ENCODE assay signal across 8 cellular contexts in genomic region chr1:88935522-88936222, GRCh38. TPM values are rescaled to one million over a fixed set of nuclear protein-coding genes. Genes with fewer than 3 reads are reported as not detected.
DNase-seq lines count a peak whose midpoint lies in the region; ATAC-seq, FAIRE-seq and TF ChIP-seq lines count a peak whose summit lies in the region.

No MANE protein-coding gene starts in this region.

- H4K20me1 ChIP-seq in GM23338 (replicated peaks; ENCODE audit: insufficient read depth), result no peaks in the 10 kb centered on the region

- H3K27ac ChIP-seq in GM23338 (ENCODE audit: low read depth), result no peak overlapping the region

- peaks cover 6% of the 10 kb centered on the region for H3K27me3 Mint-ChIP-seq in GM23338 (ENCODE audit: insufficient read depth, low read depth, poor library complexity)

- no peaks in the 10 kb centered on the region for H3F3A ChIP-seq in GM23338 (replicated peaks; ENCODE audit: low read depth)

- no peaks in the 10 kb centered on the region for H3K79me2 ChIP-seq in GM23338 (replicated peaks; ENCODE audit: insufficient read depth)

- H3K9me3 Mint-ChIP-seq in GM23338, result no peaks in the 10 kb centered on the region

- H3K27ac Mint-ChIP-seq in GM23338, result peak overlapping the region; percentile 54; the same call in 1 of the 2 replicates

- H3K36me3 Mint-ChIP-seq in GM23338 (ENCODE audit: low read depth), result peaks cover 55% of the 10 kb centered on the region

- H3K4me1 Mint-ChIP-seq in GM23338, result no peaks in the 10 kb centered on the region

- H3K27me3 ChIP-seq in GM23338 (ENCODE audit: insufficient read depth), result no peaks in the 10 kb centered on the region
- no peaks in the 10 kb centered on the region for H3K27me3 ChIP-seq in bronchial epithelial cell (ENCODE audit: control insufficient read depth, insufficient read depth, low read length)

- in situ Hi-C loops in Caki2 (cut with HindIII; ENCODE audit: low pct_unique_long_range_greater_than_20kb, low sequenced_read_pairs), result no loop called here

- no peak overlapping the region for H3K4me2 ChIP-seq in GM23338

- H3K36me3 ChIP-seq in GM23338 (ENCODE audit: insufficient read depth), result peaks cover 22% of the 10 kb centered on the region; the same call in 1 of the 2 replicates
- peaks cover 7% of the 10 kb centered on the region for H3K36me3 ChIP-seq in bronchial epithelial cell (ENCODE audit: control insufficient read depth, insufficient read depth, low read length)

- H3K4me3 Mint-ChIP-seq in GM23338, result no peak overlapping the region

- no peak for ATAC-seq in GM23338
- no peak for ATAC-seq in HG03139 (IDR thresholded peaks at IDR 0.05; ENCODE audit: unreplicated experiment)
- ATAC-seq in GM19035 (IDR thresholded peaks at IDR 0.05; ENCODE audit: unreplicated experiment), result no peak

- no peak overlapping the region for H2AFZ ChIP-seq in GM23338

- H3K4me3 ChIP-seq in GM23338 (no peak overlapping the region), bronchial epithelial cell (ENCODE audit: low read depth, low read length) (no peak overlapping the region)

- H3K9me2 ChIP-seq in GM23338 (ENCODE audit: insufficient read depth), result no peaks in the 10 kb centered on the region

- no peak for FAIRE-seq in bronchial epithelial cell (lab: Jason Lieb, UNC)

- DNase-seq in Caki2 (ENCODE audit: low read depth), result peak; percentile 8
- DNase-seq in GM23338 (ENCODE audit: low spot score), result peak; percentile 45
- DNase-seq in NCI-H526 (lab: John Stamatoyannopoulos, UW), result peak; percentile 32 to 45
- peak; percentile 39 for DNase-seq in bronchial epithelial cell (ENCODE audit: low read depth)
- DNase-seq in medulla oblongata (ENCODE audit: extremely low spot score), result peak; percentile 64
- no peak for DNase-seq in NK-92 treated with Interleukin-12 subunit alpha and Interleukin-12 subunit beta, amount 100 ng/mL, for 24 hours (lab: John Stamatoyannopoulos, UW)

- no peaks in the 10 kb centered on the region for H3K4me1 ChIP-seq in GM23338 (ENCODE audit: insufficient read depth)

- TF ChIP-seq CTCF in GM23338 (conservative IDR thresholded peaks at IDR 0.05; ENCODE audit: low read depth in 2 of 2) (peak; percentile 59 to 91), bronchial epithelial cell (IDR thresholded peaks at IDR 0.05; ENCODE audit: insufficient read depth, low read length, severe bottlenecking) (peak; percentile 44)

TF ChIP-seq in GM23338, 12 proteins besides CTCF, POLR2A, EP300 and RAD21 (continues in another document):
- TF ChIP-seq ZNF462 (CRISPR knock-in tag; IDR thresholded peaks at IDR 0.05) (no peak), POLR2AphosphoS5 (IDR thresholded peaks at IDR 0.05; ENCODE audit: low read depth) (no peak), CREB1 (CRISPR knock-in tag; IDR thresholded peaks at IDR 0.05; ENCODE audit: low read depth) (no peak), EZH2 (IDR thresholded peaks at IDR 0.05; ENCODE audit: low read depth, unreplicated experiment) (no peak), REST (IDR thresholded peaks at IDR 0.05; ENCODE audit: unreplicated experiment) (no peak), JUNB (IDR thresholded peaks at IDR 0.05; ENCODE audit: unreplicated experiment) (no peak), NANOG (IDR thresholded peaks at IDR 0.05; ENCODE audit: borderline replicate concordance) (no peak), EZH2phosphoT487 (IDR thresholded peaks at IDR 0.05; ENCODE audit: unreplicated experiment) (no peak)

RNA-seq across cellular contexts. Expression of gene GTF2B, which starts 44.3 kb away (rescaled TPM):
- total RNA-seq in Caki2 (2014; rRNA removed; shearing (Covaris generic); ENCODE audit: low replicate concordance), result 34.2 and 38.4 TPM in 2 replicates
- 19.9 and 22.7 TPM in 2 replicates for total RNA-seq in GM23338 (2014; rRNA removed; shearing (Covaris generic))
- polyA plus RNA-seq in GM23338 (2016; fragmentation: Nextera tagmentation; extraction: Ambion mirVana), result 15.7 and 19.8 TPM in 2 replicates
- 38.0 and 40.8 TPM in 2 replicates for total RNA-seq in bronchial epithelial cell

RNA-seq across cellular contexts. Expression of gene KYAT3, which starts 56.8 kb away (rescaled TPM):
- total RNA-seq in Caki2 (2014; rRNA removed; shearing (Covaris generic); ENCODE audit: low replicate concordance), result 7.2 and 16.0 TPM in 2 replicates
- total RNA-seq in GM23338 (2014; rRNA removed; shearing (Covaris generic)), result 49.3 and 49.9 TPM in 2 replicates
- polyA plus RNA-seq in GM23338 (2016; fragmentation: Nextera tagmentation; extraction: Ambion mirVana), result 30.2 and 38.0 TPM in 2 replicates
- total RNA-seq in bronchial epithelial cell, result 20.2 and 25.5 TPM in 2 replicates

RNA-seq across cellular contexts. Expression of gene RBMXL1, which starts 56.8 kb away (rescaled TPM):
- 3.1 and 5.2 TPM in 2 replicates for total RNA-seq in Caki2 (2014; rRNA removed; shearing (Covaris generic); ENCODE audit: low replicate concordance)
- total RNA-seq in GM23338 (2014; rRNA removed; shearing (Covaris generic)), result 27.0 and 32.7 TPM in 2 replicates
- 22.0 and 25.4 TPM in 2 replicates for polyA plus RNA-seq in GM23338 (2016; fragmentation: Nextera tagmentation; extraction: Ambion mirVana)
- 9.7 and 14.2 TPM in 2 replicates for total RNA-seq in bronchial epithelial cell
